9 cellular contexts compared by ENCODE assay signal in genomic region chr19:51327066-51327985, GRCh38. TPM values are rescaled to one million over a fixed set of nuclear protein-coding genes. Genes with fewer than 3 reads are reported as not detected.
DNase-seq lines count a peak whose midpoint lies in the region; ATAC-seq and TF ChIP-seq lines count a peak whose summit lies in the region.
"Had no signal": no experiment of that assay in that cellular context is flagged by ENCODE, and none has a peak within 500 bp of the region (broad histone marks: within the 10 kb centered on the region; RNA-seq: fewer than 3 reads in every experiment).

No MANE protein-coding gene starts in this region.

- H3K9me3 Mint-ChIP-seq in WTC11: peaks cover 14% of the 10 kb centered on the region
- no peaks in the 10 kb centered on the region for H3K9me3 Mint-ChIP-seq in natural killer cell

- H3K4me1 Mint-ChIP-seq in WTC11 (peaks cover 8% of the 10 kb centered on the region), natural killer cell (peaks cover 9 to 22% of the 10 kb centered on the region in 2 donors)

- H3K27me3 Mint-ChIP-seq in WTC11 (ENCODE audit: low read depth) (peaks cover 26% of the 10 kb centered on the region), natural killer cell (ENCODE audit: low read depth in 2 of 2) (peaks cover 40 to 44% of the 10 kb centered on the region in 2 donors)

- peak overlapping the region; percentile 22 for H3K4me3 ChIP-seq in effector memory CD4-positive, alpha-beta T cell (ENCODE audit: insufficient read depth, low read depth, low read length, poor library complexity, severe bottlenecking)

- TF ChIP-seq CTCF in WTC11 (IDR thresholded peaks at IDR 0.05): no peak
- no peak for TF ChIP-seq CTCF in natural killer cell (IDR thresholded peaks at IDR 0.05)

- H3K27ac Mint-ChIP-seq in WTC11 (no peak overlapping the region), natural killer cell (no peak overlapping the region)

- H3K4me1 ChIP-seq in effector memory CD4-positive, alpha-beta T cell (ENCODE audit: control insufficient read depth, insufficient read depth, low read length, poor library complexity, severe bottlenecking): peaks cover 5% of the 10 kb centered on the region

- H3K36me3 Mint-ChIP-seq in WTC11: peaks cover 33% of the 10 kb centered on the region
- no peaks in the 10 kb centered on the region for H3K36me3 Mint-ChIP-seq in natural killer cell

- no peak overlapping the region for H3K27ac ChIP-seq in effector memory CD4-positive, alpha-beta T cell (ENCODE audit: insufficient read depth, low read length, poor library complexity, severe bottlenecking)

- H3K4me3 Mint-ChIP-seq in WTC11 (peak overlapping the region; percentile 70), natural killer cell (peak overlapping the region; percentile 85)

- no peaks in the 10 kb centered on the region for H3K9me3 ChIP-seq in effector memory CD4-positive, alpha-beta T cell (ENCODE audit: control insufficient read depth, low read length)

- DNase-seq in HK-2 (ENCODE audit: unreplicated experiment) (peak; percentile 88), WTC11 (ENCODE audit: low spot score) (peak; percentile 79), natural killer cell (peak; percentile 35), inferior parietal cortex (ENCODE audit: extremely low spot score) (no peak), NCI-H1105 treated with DMSO at 0.1 percent for 48 hours (lab: John Stamatoyannopoulos, UW) (no peak), GM19240 (ENCODE audit: insufficient read length, low spot score) (no peak)
- DNase-seq in effector memory CD4-positive, alpha-beta T cell: peak in 2 of 3 donors; percentile 25 to 35

- ATAC-seq in WTC11 (peak; percentile 83), natural killer cell (peak; percentile 77 to 90 (median 87)), HG02642 (IDR thresholded peaks at IDR 0.05; ENCODE audit: poor library complexity, unreplicated experiment) (no peak)

- peaks cover 32% of the 10 kb centered on the region for H3K27me3 ChIP-seq in effector memory CD4-positive, alpha-beta T cell (replicated peaks; ENCODE audit: control insufficient read depth, insufficient read depth, low read length, poor library complexity, severe bottlenecking)

- intact Hi-C loops in natural killer cell (cut with micrococcal nuclease): no loop called here

- no peaks in the 10 kb centered on the region for H3K36me3 ChIP-seq in effector memory CD4-positive, alpha-beta T cell (ENCODE audit: control insufficient read depth, insufficient read depth, low read length)

- POLR2A ChIA-PET in WTC11 (lab: Charles Lee): no interaction called here

- CTCF ChIA-PET in WTC11 (lab: Charles Lee): interaction anchor here (0.7 to 3.4 kb wide), 7 partner anchors 12 to 237 kb away, joined by 3 to 21 read pairs (median 5); no protein-coding TSS in a partner anchor

TF ChIP-seq in WTC11, 78 proteins besides CTCF, POLR2A, EP300 and RAD21:
- TF ChIP-seq, protein P1, sequence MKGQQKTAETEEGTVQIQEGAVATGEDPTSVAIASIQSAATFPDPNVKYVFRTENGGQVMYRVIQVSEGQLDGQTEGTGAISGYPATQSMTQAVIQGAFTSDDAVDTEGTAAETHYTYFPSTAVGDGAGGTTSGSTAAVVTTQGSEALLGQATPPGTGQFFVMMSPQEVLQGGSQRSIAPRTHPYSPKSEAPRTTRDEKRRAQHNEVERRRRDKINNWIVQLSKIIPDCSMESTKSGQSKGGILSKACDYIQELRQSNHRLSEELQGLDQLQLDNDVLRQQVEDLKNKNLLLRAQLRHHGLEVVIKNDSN (CRISPR knock-in tag; IDR thresholded peaks at IDR 0.05): no peak
- TF ChIP-seq SP1 (CRISPR knock-in tag; conservative IDR thresholded peaks at IDR 0.05) (0 out of 2 replicates have a peak, but pooled peaks have one; percentile 55), JUN (CRISPR knock-in tag; IDR thresholded peaks at IDR 0.05) (no peak), ZNF263 (CRISPR knock-in tag; IDR thresholded peaks at IDR 0.05; ENCODE audit: low read depth) (no peak), ZNF671 (CRISPR knock-in tag; IDR thresholded peaks at IDR 0.05) (no peak), TEAD4 (CRISPR knock-in tag; IDR thresholded peaks at IDR 0.05) (no peak)
- TF ChIP-seq, protein P2, sequence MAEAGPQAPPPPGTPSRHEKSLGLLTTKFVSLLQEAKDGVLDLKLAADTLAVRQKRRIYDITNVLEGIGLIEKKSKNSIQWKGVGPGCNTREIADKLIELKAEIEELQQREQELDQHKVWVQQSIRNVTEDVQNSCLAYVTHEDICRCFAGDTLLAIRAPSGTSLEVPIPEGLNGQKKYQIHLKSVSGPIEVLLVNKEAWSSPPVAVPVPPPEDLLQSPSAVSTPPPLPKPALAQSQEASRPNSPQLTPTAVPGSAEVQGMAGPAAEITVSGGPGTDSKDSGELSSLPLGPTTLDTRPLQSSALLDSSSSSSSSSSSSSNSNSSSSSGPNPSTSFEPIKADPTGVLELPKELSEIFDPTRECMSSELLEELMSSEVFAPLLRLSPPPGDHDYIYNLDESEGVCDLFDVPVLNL (CRISPR knock-in tag; IDR thresholded peaks at IDR 0.05; ENCODE audit: borderline replicate concordance, low read depth): no peak
- TF ChIP-seq, protein P3, sequence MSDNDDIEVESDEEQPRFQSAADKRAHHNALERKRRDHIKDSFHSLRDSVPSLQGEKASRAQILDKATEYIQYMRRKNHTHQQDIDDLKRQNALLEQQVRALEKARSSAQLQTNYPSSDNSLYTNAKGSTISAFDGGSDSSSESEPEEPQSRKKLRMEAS (CRISPR knock-in tag; IDR thresholded peaks at IDR 0.05): 0 out of 2 replicates have a peak, but pooled peaks have one; percentile 51

RNA-seq across cellular contexts. Expression of gene VSIG10L, which starts 14.6 kb away (rescaled TPM):
- 11.6 to 14.1 TPM (median 14.1 TPM) in 3 replicates for total RNA-seq in WTC11 (2021)
- under 1 TPM in 2 of 3 donors, not detected in 1; 0.52 to 0.68 TPM for total RNA-seq in natural killer cell

RNA-seq across cellular contexts. Expression of gene IGLON5, which starts 15.9 kb away (rescaled TPM):
- total RNA-seq in WTC11 (2021) (41.2 to 64.1 TPM (median 60.2 TPM) in 3 replicates), natural killer cell (not detected)
- total RNA-seq: T-helper 1 cell treated with Interleukin-12 subunit alpha and Interleukin-12 subunit beta and Interleukin-4 antibody, amounts not matched to agents 30 ng/mL and 1 ng/mL, for 36 hours had no signal

RNA-seq across cellular contexts. Expression of gene ETFB, which starts 38.9 kb away (rescaled TPM):
- 60.6 to 63.8 TPM (median 62.1 TPM) in 3 replicates for total RNA-seq in WTC11 (2021)
- total RNA-seq in natural killer cell: 10 to 100 TPM; 44.9 to 60.1 (median 55.0) TPM

RNA-seq across cellular contexts. Expression of gene CLDND2, which starts 41.5 kb away (rescaled TPM):
- total RNA-seq in WTC11 (2021) (1.7 to 2.1 TPM (median 1.9 TPM) in 3 replicates), natural killer cell (10 to 100 TPM; 72.8 to 83.2 (median 75.3) TPM)

RNA-seq across cellular contexts. Expression of gene NKG7, which starts 45.1 kb away (rescaled TPM):
- total RNA-seq in WTC11 (2021) (0.53 to 0.63 TPM in 2 of 3 replicates, not detected in the other), natural killer cell (1,000 to 10,000 TPM; 2,907 to 3,894 (median 3,151) TPM)

Comparison
In these comparisons a context has a peak if more than half of its experiments do, and no peak if none do; other contexts are left out.
1. DNase-seq: peak in HK-2 (single experiment), WTC11 (single experiment), effector memory CD4-positive, alpha-beta T cell (2 of 3) and natural killer cell (single experiment); none in inferior parietal cortex (single experiment), NCI-H1105 treated with DMSO at 0.1 percent for 48 hours (single experiment) and GM19240 (single experiment).
2. RNA of gene IGLON5, which starts 15.9 kb away (total RNA-seq): 41.2 to 64.1 TPM in WTC11; not detected in natural killer cell; every median in the first group is over 10 times any median in the second.